ENCODE assay signal across 1 cellular context in genomic region chr3:9779721-9780450, GRCh38.
TF ChIP-seq lines count a peak whose summit lies in the region.

No MANE protein-coding gene starts in this region.

TF ChIP-seq in SK-N-SH treated with all-trans-retinoic acid at 6 μM for 48 hours, 23 proteins besides CTCF, POLR2A, EP300 and RAD21 (continued from another document):
- TF ChIP-seq CSRNP3 (CRISPR knock-in tag; IDR thresholded peaks at IDR 0.05) (no peak), RARB (CRISPR knock-in tag; IDR thresholded peaks at IDR 0.05) (no peak), ZC3H10 (CRISPR knock-in tag; IDR thresholded peaks at IDR 0.05) (no peak)
- TF ChIP-seq, protein P1, sequence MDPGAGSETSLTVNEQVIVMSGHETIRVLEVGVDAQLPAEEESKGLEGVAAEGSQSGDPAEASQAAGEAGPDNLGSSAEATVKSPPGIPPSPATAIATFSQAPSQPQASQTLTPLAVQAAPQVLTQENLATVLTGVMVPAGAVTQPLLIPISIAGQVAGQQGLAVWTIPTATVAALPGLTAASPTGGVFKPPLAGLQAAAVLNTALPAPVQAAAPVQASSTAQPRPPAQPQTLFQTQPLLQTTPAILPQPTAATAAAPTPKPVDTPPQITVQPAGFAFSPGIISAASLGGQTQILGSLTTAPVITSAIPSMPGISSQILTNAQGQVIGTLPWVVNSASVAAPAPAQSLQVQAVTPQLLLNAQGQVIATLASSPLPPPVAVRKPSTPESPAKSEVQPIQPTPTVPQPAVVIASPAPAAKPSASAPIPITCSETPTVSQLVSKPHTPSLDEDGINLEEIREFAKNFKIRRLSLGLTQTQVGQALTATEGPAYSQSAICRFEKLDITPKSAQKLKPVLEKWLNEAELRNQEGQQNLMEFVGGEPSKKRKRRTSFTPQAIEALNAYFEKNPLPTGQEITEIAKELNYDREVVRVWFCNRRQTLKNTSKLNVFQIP (CRISPR knock-in tag; IDR thresholded peaks at IDR 0.05; ENCODE audit: borderline replicate concordance, low read depth), result no peak
